Comparison of ENCODE assay signal across 8 cellular contexts in genomic region chr12:123971770-123972447, GRCh38. TPM values are rescaled to one million over a fixed set of nuclear protein-coding genes. Genes with fewer than 3 reads are reported as not detected.
DNase-seq lines count a peak whose midpoint lies in the region; ATAC-seq and TF ChIP-seq lines count a peak whose summit lies in the region.

No MANE protein-coding gene starts in this region.

- peaks cover 24% of the 10 kb centered on the region for H3K36me3 Mint-ChIP-seq in endothelial cell (ENCODE audit: low read depth, unreplicated experiment)

- no peaks in the 10 kb centered on the region for H3K27me3 ChIP-seq in GM06990 (replicated peaks; ENCODE audit: control insufficient read depth, insufficient read depth, low read length)

- peak overlapping the region; percentile 86 for H3K27ac Mint-ChIP-seq in endothelial cell (ENCODE audit: unreplicated experiment)

- H3K4me3 Mint-ChIP-seq in endothelial cell (ENCODE audit: unreplicated experiment) = peak overlapping the region; percentile 98

- no peaks in the 10 kb centered on the region; the same call in 1 of the 2 replicates for H3K36me3 ChIP-seq in GM06990 (ENCODE audit: control insufficient read depth, insufficient read depth, low read length)

- peak; percentile 6 for ATAC-seq in HG02588 (IDR thresholded peaks at IDR 0.05; ENCODE audit: unreplicated experiment)

- TF ChIP-seq CTCF in GM06990 (IDR thresholded peaks at IDR 0.05; ENCODE audit: insufficient read depth, low read length, poor library complexity, severe bottlenecking) = no peak
- TF ChIP-seq CTCF in endothelial cell (IDR thresholded peaks at IDR 0.05; ENCODE audit: unreplicated experiment) = no peak

- peaks cover 26% of the 10 kb centered on the region for H3K4me1 Mint-ChIP-seq in endothelial cell (ENCODE audit: unreplicated experiment)

- peak; percentile 45 for DNase-seq in GM06990 (ENCODE audit: extremely low read depth, insufficient read length)
- DNase-seq in NCI-H2171 treated with DMSO at 0.1 percent for 48 hours (lab: John Stamatoyannopoulos, UW) = peak; percentile 51
- peak; percentile 14 for DNase-seq in activated CD8-positive, alpha-beta memory T cell treated with anti-CD3 and anti-CD28 coated beads, Interleukin-2, amount 50 U/mL, for 1 hour (ENCODE audit: extremely low read depth)
- peak; percentile 27 for DNase-seq in endothelial cell (ENCODE audit: low spot score)
- DNase-seq in mucosa of gallbladder (ENCODE audit: low spot score) = peak; percentile 21
- DNase-seq in substantia nigra (lab: John Stamatoyannopoulos, UW) = peak in 24 of 49 donors; percentile 11 to 77 (median 34)
- no peak for DNase-seq in NCI-H226

- peaks cover 10% of the 10 kb centered on the region for H3K27me3 Mint-ChIP-seq in endothelial cell (ENCODE audit: unreplicated experiment)

- H3K9me3 Mint-ChIP-seq in endothelial cell (ENCODE audit: unreplicated experiment) = no peaks in the 10 kb centered on the region

- H3K4me3 ChIP-seq in GM06990 (replicated peaks; ENCODE audit: low read depth, low read length) = peak overlapping the region; percentile 81

- peak overlapping the region; percentile 78 for H3K27ac ChIP-seq in substantia nigra (ENCODE audit: low read depth, low read length, poor library complexity, severe bottlenecking)

RNA-seq across cellular contexts. Expression of gene CCDC92, which starts 0.7 kb away (rescaled TPM):
- 25.0 TPM for total RNA-seq in endothelial cell (ENCODE audit: unreplicated experiment)
- 45.6 TPM for total RNA-seq in mucosa of gallbladder

RNA-seq across cellular contexts. Expression of gene ZNF664, which starts 1.1 kb away (rescaled TPM):
- total RNA-seq in endothelial cell (ENCODE audit: unreplicated experiment) (119 TPM), mucosa of gallbladder (146 TPM)
